8 cellular contexts compared by ENCODE assay signal in the genomic region with DNA sequence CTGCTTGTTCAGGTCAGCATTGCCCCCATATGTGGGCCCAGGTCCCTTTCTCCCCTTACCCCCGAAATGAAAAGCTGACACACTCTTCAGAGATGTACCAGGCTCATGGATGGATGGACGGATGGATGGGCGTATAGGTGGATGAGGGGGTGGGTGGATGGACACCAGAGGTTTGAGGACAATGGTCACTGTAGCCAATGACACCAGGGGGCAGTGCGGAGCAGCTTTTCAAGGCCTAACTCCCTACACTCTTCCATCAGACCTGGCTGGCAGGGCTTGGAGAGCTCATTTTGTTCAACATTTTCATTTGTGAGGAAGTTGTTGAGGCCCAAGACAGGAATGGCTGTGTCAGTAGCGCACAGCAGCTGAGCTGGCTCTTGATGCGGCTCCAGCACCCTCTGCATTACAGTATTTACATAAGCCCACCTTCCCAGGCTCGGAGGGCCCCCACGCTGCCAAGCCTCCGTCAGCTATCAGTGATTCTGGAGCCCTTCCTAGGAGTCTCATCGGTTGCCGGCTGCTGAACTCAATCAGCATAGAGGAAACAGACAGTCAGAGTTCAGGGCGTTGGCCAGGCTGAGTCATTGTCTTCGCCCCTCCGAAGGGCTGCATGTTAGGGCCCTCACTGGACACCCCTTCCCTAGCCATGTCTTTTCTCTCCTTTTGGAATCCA. TPM values are rescaled to one million over a fixed set of nuclear protein-coding genes. Genes with fewer than 3 reads are reported as not detected.
DNase-seq lines count a peak whose midpoint lies in the region; ATAC-seq, FAIRE-seq and TF ChIP-seq lines count a peak whose summit lies in the region.

No MANE protein-coding gene starts in this region.

- H3K9me3 ChIP-seq in T-helper 17 cell (ENCODE audit: control insufficient read depth, low read length, poor library complexity, severe bottlenecking) (no peaks in the 10 kb centered on the region), breast epithelium (peaks cover 0 to 7% of the 10 kb centered on the region in 2 donors), keratinocyte (ENCODE audit: control insufficient read depth, low read depth, low read length) (no peaks in the 10 kb centered on the region)

- H3K4me2 ChIP-seq in keratinocyte (ENCODE audit: control insufficient read depth, extremely low read depth, insufficient read depth, low read depth, low read length), result no peak overlapping the region

- H3K4me1 ChIP-seq in breast epithelium, result no peaks in the 10 kb centered on the region
- no peaks in the 10 kb centered on the region for H3K4me1 ChIP-seq in keratinocyte (ENCODE audit: control insufficient read depth, extremely low read depth, insufficient read depth, low read length)

- H3K36me3 Mint-ChIP-seq in T-helper 17 cell (ENCODE audit: low read depth), result peaks cover 3% of the 10 kb centered on the region

- no peak overlapping the region for H2AFZ ChIP-seq in keratinocyte (ENCODE audit: control insufficient read depth, low read length)

- H3K36me3 ChIP-seq in breast epithelium (no peaks in the 10 kb centered on the region), keratinocyte (ENCODE audit: control insufficient read depth in 2 of 2, extremely low read depth in 1 of 2, insufficient read depth in 2 of 2, low read length in 2 of 2) (no peaks in the 10 kb centered on the region)

- dilution Hi-C loops in keratinocyte (cut with MboI; ENCODE audit: extremely low pct_ligation_motif_present, low sequenced_read_pairs), result no loop called here

- TF ChIP-seq CTCF in GM12865 (IDR thresholded peaks at IDR 0.05; ENCODE audit: insufficient read depth, low read depth, low read length, missing control alignments), result peak; percentile 78
- peak in 2 of 3 donors; percentile 50 to 63 for TF ChIP-seq CTCF in breast epithelium (IDR thresholded peaks at IDR 0.05)
- TF ChIP-seq CTCF in keratinocyte (optimal IDR thresholded peaks at IDR 0.05 in 1 of 3, IDR thresholded peaks at IDR 0.05 in 1 of 3, conservative IDR thresholded peaks at IDR 0.05 in 1 of 3; ENCODE audit: extremely low read depth in 1 of 3, insufficient read depth in 2 of 3, low read length in 3 of 3), result peak; percentile 89 to 94 (median 90)

- H3K27ac ChIP-seq in breast epithelium (no peak overlapping the region), keratinocyte (ENCODE audit: control insufficient read depth, insufficient read depth, low read length) (no peak overlapping the region)

- ATAC-seq in T-helper 17 cell (peak; percentile 50), HG03439 (IDR thresholded peaks at IDR 0.05; ENCODE audit: unreplicated experiment) (no peak)

- H3K27me3 ChIP-seq in breast epithelium (no peaks in the 10 kb centered on the region), keratinocyte (ENCODE audit: control insufficient read depth, extremely low read depth, insufficient read depth, low read length) (no peaks in the 10 kb centered on the region)

- no peak overlapping the region for H3K27ac Mint-ChIP-seq in T-helper 17 cell

- H3K9ac ChIP-seq in keratinocyte (ENCODE audit: control insufficient read depth, extremely low read depth, insufficient read depth, low read length), result no peak overlapping the region

- no peaks in the 10 kb centered on the region for H4K20me1 ChIP-seq in keratinocyte (ENCODE audit: control insufficient read depth, extremely low read depth, insufficient read depth, low read length)

- no peaks in the 10 kb centered on the region for H3K79me2 ChIP-seq in keratinocyte (ENCODE audit: control insufficient read depth, insufficient read depth, low read length)

- DNase-seq in A172 (ENCODE audit: low spot score) (peak; percentile 77), GM12865 (ENCODE audit: low read depth) (peak; percentile 63), LoVo (ENCODE audit: low spot score) (peak; percentile 61), T-helper 17 cell (no peak), breast epithelium (ENCODE audit: low spot score in 2 of 2) (peak; percentile 35 to 66), keratinocyte (ENCODE audit: low read depth, low spot score) (no peak)
- peak; percentile 14 to 18 for DNase-seq in stimulated activated CD4-positive, alpha-beta T cell treated with anti-CD3 and anti-CD28 coated beads, Interleukin-1b, Interleukin-23, amount 100 ng/mL, for 4 hours (ENCODE audit: low read depth in 2 of 2)

- no peak overlapping the region for H3K4me3 ChIP-seq in GM12865 (ENCODE audit: low read depth, low read length)
- no peak overlapping the region for H3K4me3 ChIP-seq in breast epithelium
- no peak overlapping the region for H3K4me3 ChIP-seq in keratinocyte (ENCODE audit: control insufficient read depth in 2 of 3, extremely low read depth in 1 of 3, insufficient read depth in 2 of 3, low read depth in 1 of 3, low read length in 3 of 3)

- intact Hi-C loops in breast epithelium (cut with DNase I; ENCODE audit: low total_unique reads), result no loop called here

- peaks cover 50% of the 10 kb centered on the region for H3K27me3 Mint-ChIP-seq in T-helper 17 cell

- no peak overlapping the region for H3K4me3 Mint-ChIP-seq in T-helper 17 cell

- no peaks in the 10 kb centered on the region for H3K9me1 ChIP-seq in keratinocyte (ENCODE audit: control insufficient read depth, extremely low read depth, insufficient read depth, low read length)

- TF ChIP-seq POLR2A in breast epithelium (IDR thresholded peaks at IDR 0.05), result no peak

- peak; percentile 84 for FAIRE-seq in keratinocyte (lab: Jason Lieb, UNC)

- no peaks in the 10 kb centered on the region for H3K4me1 Mint-ChIP-seq in T-helper 17 cell

RNA-seq across cellular contexts. Expression of a gene that starts 11.6 kb away (rescaled TPM):
- total RNA-seq in A172 (2014; rRNA removed; shearing (Covaris generic)), result not detected in 2 replicates
- total RNA-seq in T-helper 17 cell (not detected), breast epithelium (1 to 10 TPM in 2 of 3 donors, under 1 TPM in 1; 0.33 to 2.9 (median 1.0) TPM)
- not detected in 3 replicates for polyA plus RNA-seq in keratinocyte
- not detected for polyA plus RNA-seq in keratinocyte (2011; ENCODE audit: low read depth)
- polyA plus RNA-seq in keratinocyte (2011; cell fraction: cytosol; rRNA removed), result not detected in 2 replicates
- not detected in 2 replicates for polyA plus RNA-seq in keratinocyte (2011; cell fraction: nucleus; rRNA removed)
- not detected in 2 replicates for polyA plus RNA-seq in keratinocyte (2012; ENCODE audit: low replicate concordance)
- polyA minus RNA-seq in keratinocyte, result not detected in 3 replicates
- not detected for polyA minus RNA-seq in keratinocyte (2011; cell fraction: cytosol; rRNA and poly(A)+ RNA removed)
- not detected in 2 replicates for polyA minus RNA-seq in keratinocyte (2011; cell fraction: nucleus; rRNA and poly(A)+ RNA removed)

RNA-seq across cellular contexts. Expression of a gene that starts 46.1 kb away (rescaled TPM):
- total RNA-seq in A172 (2014; rRNA removed; shearing (Covaris generic)), result not detected in 2 replicates
- total RNA-seq in T-helper 17 cell, result not detected
- 100 to 1,000 TPM in 2 of 3 donors, 10 to 100 TPM in 1; 63.5 to 813 (median 111) TPM for total RNA-seq in breast epithelium
- not detected in 3 replicates for polyA plus RNA-seq in keratinocyte
- not detected for polyA plus RNA-seq in keratinocyte (2011; ENCODE audit: low read depth)
- not detected in 2 replicates for polyA plus RNA-seq in keratinocyte (2011; cell fraction: cytosol; rRNA removed)
- not detected in 2 replicates for polyA plus RNA-seq in keratinocyte (2011; cell fraction: nucleus; rRNA removed)
- not detected in 2 replicates for polyA plus RNA-seq in keratinocyte (2012; ENCODE audit: low replicate concordance)
- polyA minus RNA-seq in keratinocyte, result not detected in 3 replicates
- polyA minus RNA-seq in keratinocyte (2011; cell fraction: cytosol; rRNA and poly(A)+ RNA removed), result not detected
- polyA minus RNA-seq in keratinocyte (2011; cell fraction: nucleus; rRNA and poly(A)+ RNA removed), result not detected in 2 replicates

RNA-seq across cellular contexts. Expression of a gene that starts 57.4 kb away (rescaled TPM):
- not detected in 2 replicates for total RNA-seq in A172 (2014; rRNA removed; shearing (Covaris generic))
- not detected for total RNA-seq in T-helper 17 cell
- total RNA-seq in breast epithelium, result not detected
- not detected in 3 replicates for polyA plus RNA-seq in keratinocyte
- not detected for polyA plus RNA-seq in keratinocyte (2011; ENCODE audit: low read depth)
- polyA plus RNA-seq in keratinocyte (2011; cell fraction: cytosol; rRNA removed), result not detected in 2 replicates
- not detected in 2 replicates for polyA plus RNA-seq in keratinocyte (2011; cell fraction: nucleus; rRNA removed)
- polyA plus RNA-seq in keratinocyte (2012; ENCODE audit: low replicate concordance), result not detected in 2 replicates
- polyA minus RNA-seq in keratinocyte, result not detected in 3 replicates
- not detected for polyA minus RNA-seq in keratinocyte (2011; cell fraction: cytosol; rRNA and poly(A)+ RNA removed)
- not detected in 2 replicates for polyA minus RNA-seq in keratinocyte (2011; cell fraction: nucleus; rRNA and poly(A)+ RNA removed)

RNA-seq across cellular contexts. Expression of a gene that starts 58.5 kb away (rescaled TPM):
- 193 and 250 TPM in 2 replicates for total RNA-seq in A172 (2014; rRNA removed; shearing (Covaris generic))
- under 1 TPM; 0.27 to 0.63 TPM for total RNA-seq in T-helper 17 cell
- total RNA-seq in breast epithelium, result 1 to 10 TPM in 1 of 3 donors, under 1 TPM in 2; 0.33 to 2.1 (median 0.73) TPM
- 3.2 to 25.4 TPM (median 17.7 TPM) in 3 replicates for polyA plus RNA-seq in keratinocyte
- 0.46 TPM for polyA plus RNA-seq in keratinocyte (2011; ENCODE audit: low read depth)
- 4.9 and 10.4 TPM in 2 replicates for polyA plus RNA-seq in keratinocyte (2011; cell fraction: cytosol; rRNA removed)
- 2.4 and 3.3 TPM in 2 replicates for polyA plus RNA-seq in keratinocyte (2011; cell fraction: nucleus; rRNA removed)
- 0.21 and 17.6 TPM in 2 replicates for polyA plus RNA-seq in keratinocyte (2012; ENCODE audit: low replicate concordance)
- polyA minus RNA-seq in keratinocyte, result 1.4 to 9.8 TPM (median 1.9 TPM) in 3 replicates
- 2.1 TPM for polyA minus RNA-seq in keratinocyte (2011; cell fraction: cytosol; rRNA and poly(A)+ RNA removed)
- 0.95 and 2.1 TPM in 2 replicates for polyA minus RNA-seq in keratinocyte (2011; cell fraction: nucleus; rRNA and poly(A)+ RNA removed)

Comparison
In these comparisons a context has a peak if more than half of its experiments do, and no peak if none do; other contexts are left out.
1. DNase-seq: peak in A172 (single experiment), GM12865 (single experiment), LoVo (single experiment), breast epithelium (2 of 2) and stimulated activated CD4-positive, alpha-beta T cell treated with anti-CD3 and anti-CD28 coated beads, Interleukin-1b, Interleukin-23, amount 100 ng/mL, for 4 hours (2 of 2); none in T-helper 17 cell (0 of 3) and keratinocyte (single experiment).
2. RNA of a gene that starts 46.1 kb away (total RNA-seq): 63.5 to 813 TPM in breast epithelium; not detected in A172 and not detected in T-helper 17 cell; every median in the first group is over 10 times any median in the second.
3. Peak in every context shown above with its lines, with median percentiles within 50 percentile points of each other: CTCF ChIP-seq.